In the genomic region with DNA sequence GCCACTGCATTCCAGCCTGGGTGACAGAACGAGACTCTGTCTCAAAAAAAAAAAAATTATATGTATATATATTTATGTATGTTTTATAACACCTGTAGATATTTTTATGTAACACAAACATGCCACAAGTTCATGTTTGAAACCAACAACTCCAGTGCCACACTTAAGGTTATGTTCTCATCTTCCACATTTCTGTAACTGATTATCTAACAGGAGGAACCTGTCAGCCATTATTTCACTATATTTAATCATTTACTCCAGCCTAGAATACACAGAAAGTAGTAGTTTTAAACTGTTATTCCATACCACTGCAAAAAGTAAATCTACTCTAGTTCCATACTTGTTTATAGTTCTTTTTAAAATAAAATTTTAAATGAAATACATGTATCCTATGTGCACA, we compare ENCODE assay signal across 35 cellular contexts. TPM values are rescaled to one million over a fixed set of nuclear protein-coding genes. Genes with fewer than 3 reads are reported as not detected.
DNase-seq lines count a peak whose midpoint lies in the region; ATAC-seq, FAIRE-seq and TF ChIP-seq lines count a peak whose summit lies in the region.
"Had no signal": no experiment of that assay in that cellular context is flagged by ENCODE, and none has a peak within 500 bp of the region (broad histone marks: within the 10 kb centered on the region; RNA-seq: fewer than 3 reads in every experiment).

No MANE protein-coding gene starts in this region.

- H3K4me1 ChIP-seq in kidney (ENCODE audit: control insufficient read depth in 1 of 2, insufficient read depth in 1 of 2, low read depth in 1 of 2, low read length in 2 of 2) (no peaks in the 10 kb centered on the region), esophagus muscularis mucosa (peaks cover 0 to 8% (median 4%) of the 10 kb centered on the region in 4 donors)
- H3K4me1 ChIP-seq: HAP-1, SJSA1 had no signal

- intact Hi-C loops in activated CD4-positive, alpha-beta T cell treated with anti-CD3 and anti-CD28 coated beads for 36 hours (cut with DNase I, micrococcal nuclease): no loop called here
- intact Hi-C loops in kidney (cut with DNase I): no loop called here
- intact Hi-C loops in esophagus muscularis mucosa (cut with DNase I): no loop called here

- H3K4me3 ChIP-seq in kidney (ENCODE audit: low read length in 2 of 2): no peak overlapping the region
- H3K4me3 ChIP-seq in esophagus muscularis mucosa: no peak overlapping the region
- H3K4me3 ChIP-seq: HAP-1, mucosa of descending colon, SJSA1, skin epidermis, upper lobe of right lung had no signal

- H3K9me3 ChIP-seq in kidney (ENCODE audit: control insufficient read depth in 1 of 2, low read length in 2 of 2) (no peaks in the 10 kb centered on the region), esophagus muscularis mucosa (peaks cover 0 to under 1% (median 0%) of the 10 kb centered on the region in 4 donors)
- H3K9me3 ChIP-seq: HAP-1, mucosa of descending colon, SJSA1, upper lobe of right lung had no signal

- no peak for ATAC-seq in activated CD4-positive, alpha-beta T cell treated with anti-CD3 and anti-CD28 coated beads for 36 hours
- ATAC-seq in GM18511 (IDR thresholded peaks at IDR 0.05; ENCODE audit: unreplicated experiment) (peak; percentile 34), HG03064 (IDR thresholded peaks at IDR 0.05; ENCODE audit: low read depth, unreplicated experiment) (peak; percentile 45)
- ATAC-seq: left colon; mucosa of descending colon; stimulated activated naive B cell treated with anti-CD40 and anti-IgM and Interleukin-4, amounts not matched to agents 10 μg/mL and 1 μg/mL and 100 μg/mL, for 72 hours; upper lobe of right lung had no signal

- peaks cover 18% of the 10 kb centered on the region for H3K36me3 Mint-ChIP-seq in activated CD4-positive, alpha-beta T cell treated with anti-CD3 and anti-CD28 coated beads for 36 hours (ENCODE audit: low read depth)
- H3K36me3 Mint-ChIP-seq in glutamatergic neuron (ENCODE audit: unreplicated experiment): no peaks in the 10 kb centered on the region
- H3K36me3 Mint-ChIP-seq: stimulated activated naive B cell treated with anti-CD40 and anti-IgM and Interleukin-4, amounts not matched to agents 10 μg/mL and 1 μg/mL and 100 μg/mL, for 72 hours had no signal

- H3K9me3 Mint-ChIP-seq in activated CD4-positive, alpha-beta T cell treated with anti-CD3 and anti-CD28 coated beads for 36 hours (ENCODE audit: low read depth): no peaks in the 10 kb centered on the region
- H3K9me3 Mint-ChIP-seq in glutamatergic neuron (ENCODE audit: unreplicated experiment): no peaks in the 10 kb centered on the region
- H3K9me3 Mint-ChIP-seq: activated CD4-positive, alpha-beta T cell treated with anti-CD3 and anti-CD28 coated beads, Interleukin-2, amount 10 ng/mL, durations not matched to agents 7 days and 5 days; activated T-helper 1 cell treated with anti-CD3 and anti-CD28 coated beads, Interleukin-12 subunit alpha, Interleukin-12 subunit beta, Interleukin-2, Interleukin-4 antibody, amounts not matched to agents 30 ng/mL and 10 ng/mL and 1 ng/mL, durations not matched to agents 14 hours and 24 hours and 36 hours; stimulated activated naive B cell treated with anti-CD40 and anti-IgM and Interleukin-4, amounts not matched to agents 10 μg/mL and 1 μg/mL and 100 μg/mL, for 72 hours had no signal

- DNase-seq in activated CD4-positive, alpha-beta T cell treated with anti-CD3 and anti-CD28 coated beads for 36 hours: no peak
- no peak for DNase-seq in activated CD4-positive, alpha-beta T cell treated with anti-CD3 and anti-CD28 coated beads for 1 hour
- DNase-seq in kidney: no peak
- no peak for DNase-seq in glutamatergic neuron
- DNase-seq in DMS 273 treated with DMSO at 0.1 percent for 48 hours (lab: John Stamatoyannopoulos, UW): no peak
- DNase-seq in esophagus muscularis mucosa (ENCODE audit: extremely low spot score): no peak
- DNase-seq: activated CD4-positive, alpha-beta T cell treated with anti-CD3 and anti-CD28 coated beads, Interleukin-2, amount 10 ng/mL, durations not matched to agents 7 days and 5 days; activated naive CD4-positive, alpha-beta T cell treated with anti-CD3 and anti-CD28 coated beads, Interleukin-2, amount 10 ng/mL, durations not matched to agents 7 days and 5 days; aorta; Calu3; DND-41; hippocampal formation; KBM-7; left colon; mammary epithelial cell; mucosa of descending colon; NCI-H1092; NCI-H187; NCI-H2171; NCI-H510A; nephron progenitor cell; RPMI8226; stimulated activated naive B cell treated with anti-CD40 and anti-IgM and Interleukin-4, amounts not matched to agents 10 μg/mL and 1 μg/mL and 100 μg/mL, for 72 hours; upper lobe of right lung had no signal

- H3K27ac ChIP-seq in kidney (ENCODE audit: low read depth in 2 of 2, low read length in 2 of 2) (no peak overlapping the region), esophagus muscularis mucosa (replicated peaks in 1 of 4) (no peak overlapping the region)
- H3K27ac ChIP-seq: 22Rv1, C4-2B, HL-60, SJSA1, skin epidermis, upper lobe of right lung had no signal

- 81% methylated on average over 1 of the region's 1 CpG for WGBS in esophagus muscularis mucosa

- TF ChIP-seq CTCF in kidney (IDR thresholded peaks at IDR 0.05; ENCODE audit: borderline replicate concordance, extremely low read depth, insufficient read depth) (no peak), glutamatergic neuron (IDR thresholded peaks at IDR 0.05; ENCODE audit: partially characterized antibody, unreplicated experiment) (no peak), esophagus muscularis mucosa (IDR thresholded peaks at IDR 0.05) (no peak)

- TF ChIP-seq POLR2A in esophagus muscularis mucosa (IDR thresholded peaks at IDR 0.05; ENCODE audit: low read depth): no peak

- POLR2A ChIA-PET in activated CD4-positive, alpha-beta T cell treated with anti-CD3 and anti-CD28 coated beads for 36 hours (lab: Charles Lee): no interaction called here

- peaks cover 50% of the 10 kb centered on the region for H3K4me1 Mint-ChIP-seq in activated CD4-positive, alpha-beta T cell treated with anti-CD3 and anti-CD28 coated beads for 36 hours
- H3K4me1 Mint-ChIP-seq in glutamatergic neuron (ENCODE audit: low read depth, unreplicated experiment): no peaks in the 10 kb centered on the region
- H3K4me1 Mint-ChIP-seq: nephron progenitor cell had no signal

- H3K27me3 ChIP-seq in esophagus muscularis mucosa: no peaks in the 10 kb centered on the region
- H3K27me3 ChIP-seq: SJSA1, upper lobe of right lung had no signal

- TF ChIP-seq EP300 in esophagus muscularis mucosa (IDR thresholded peaks at IDR 0.05): no peak

- H3K36me3 ChIP-seq in kidney (ENCODE audit: control insufficient read depth in 1 of 2, insufficient read depth in 2 of 2, low read length in 2 of 2): no peaks in the 10 kb centered on the region
- no peaks in the 10 kb centered on the region for H3K36me3 ChIP-seq in esophagus muscularis mucosa
- H3K36me3 ChIP-seq: HAP-1, SJSA1, upper lobe of right lung had no signal

- CTCF ChIA-PET in activated CD4-positive, alpha-beta T cell treated with anti-CD3 and anti-CD28 coated beads for 36 hours (lab: Charles Lee): no interaction called here

- H3K27me3 Mint-ChIP-seq in activated CD4-positive, alpha-beta T cell treated with anti-CD3 and anti-CD28 coated beads for 36 hours: no peaks in the 10 kb centered on the region
- H3K27me3 Mint-ChIP-seq in glutamatergic neuron (ENCODE audit: unreplicated experiment): no peaks in the 10 kb centered on the region
- H3K27me3 Mint-ChIP-seq: activated CD4-positive, alpha-beta T cell treated with anti-CD3 and anti-CD28 coated beads, Interleukin-2, amount 10 ng/mL, durations not matched to agents 7 days and 5 days; activated naive CD4-positive, alpha-beta T cell treated with anti-CD3 and anti-CD28 coated beads, Interleukin-2, amount 10 ng/mL, durations not matched to agents 7 days and 5 days; stimulated activated naive B cell treated with anti-CD40 and anti-IgM and Interleukin-4, amounts not matched to agents 10 μg/mL and 1 μg/mL and 100 μg/mL, for 72 hours had no signal

- peak overlapping the region; percentile 63 for H3K27ac Mint-ChIP-seq in activated CD4-positive, alpha-beta T cell treated with anti-CD3 and anti-CD28 coated beads for 36 hours
- no peak overlapping the region for H3K27ac Mint-ChIP-seq in glutamatergic neuron (ENCODE audit: unreplicated experiment)
- H3K27ac Mint-ChIP-seq: activated CD4-positive, alpha-beta T cell treated with anti-CD3 and anti-CD28 coated beads, Interleukin-2, amount 10 ng/mL, durations not matched to agents 7 days and 5 days; activated naive CD4-positive, alpha-beta T cell treated with anti-CD3 and anti-CD28 coated beads, Interleukin-2, amount 10 ng/mL, durations not matched to agents 7 days and 5 days; activated T-helper 1 cell treated with anti-CD3 and anti-CD28 coated beads, Interleukin-12 subunit alpha, Interleukin-12 subunit beta, Interleukin-2, Interleukin-4 antibody, amounts not matched to agents 30 ng/mL and 10 ng/mL and 1 ng/mL, durations not matched to agents 14 hours and 24 hours and 36 hours; nephron progenitor cell; stimulated activated naive B cell treated with anti-CD40 and anti-IgM and Interleukin-4, amounts not matched to agents 10 μg/mL and 1 μg/mL and 100 μg/mL, for 72 hours had no signal

- no peak overlapping the region for H3K9ac ChIP-seq in kidney (ENCODE audit: low read length in 2 of 2)

- no peak overlapping the region for H3K4me3 Mint-ChIP-seq in activated CD4-positive, alpha-beta T cell treated with anti-CD3 and anti-CD28 coated beads for 36 hours
- no peak overlapping the region for H3K4me3 Mint-ChIP-seq in glutamatergic neuron (ENCODE audit: unreplicated experiment)
- H3K4me3 Mint-ChIP-seq: activated CD4-positive, alpha-beta T cell treated with anti-CD3 and anti-CD28 coated beads, Interleukin-2, amount 10 ng/mL, durations not matched to agents 7 days and 5 days; activated naive CD4-positive, alpha-beta T cell treated with anti-CD3 and anti-CD28 coated beads, Interleukin-2, amount 10 ng/mL, durations not matched to agents 7 days and 5 days; activated T-helper 1 cell treated with anti-CD3 and anti-CD28 coated beads, Interleukin-12 subunit alpha, Interleukin-12 subunit beta, Interleukin-2, Interleukin-4 antibody, amounts not matched to agents 30 ng/mL and 10 ng/mL and 1 ng/mL, durations not matched to agents 14 hours and 24 hours and 36 hours; nephron progenitor cell; stimulated activated naive B cell treated with anti-CD40 and anti-IgM and Interleukin-4, amounts not matched to agents 10 μg/mL and 1 μg/mL and 100 μg/mL, for 72 hours had no signal

- peak; percentile 25 for FAIRE-seq in kidney (lab: Jason Lieb, UNC)
- FAIRE-seq: bronchial epithelial cell, frontal cortex had no signal

RNA-seq across cellular contexts. Expression of gene MCUB, which starts 32.3 kb away (rescaled TPM):
- total RNA-seq in activated CD4-positive, alpha-beta T cell treated with anti-CD3 and anti-CD28 coated beads for 36 hours: 10 to 100 TPM; 58.2 to 80.1 TPM
- total RNA-seq in kidney (15.2 TPM), glutamatergic neuron (ENCODE audit: unreplicated experiment) (9.7 TPM), esophagus muscularis mucosa (10 to 100 TPM in 3 of 4 donors, 1 to 10 TPM in 1; 7.9 to 25.6 (median 15.1) TPM)
- 2.3 TPM for polyA plus RNA-seq in kidney (ENCODE audit: insufficient read depth, low read depth, low replicate concordance)
